In genomic region chr4:138938371-138938699, GRCh38 we compare ENCODE assay signal across 8 cellular contexts.
A peak's percentile ranks its signal among the peaks of the same experiment; 100 is the strongest.
DNase-seq lines count a peak whose midpoint lies in the region; ATAC-seq and TF ChIP-seq lines count a peak whose summit lies in the region.

No MANE protein-coding gene starts in this region.

- in situ Hi-C loops in GM13977 (cut with MboI; ENCODE audit: low pct_unique_long_range_greater_than_20kb, low sequenced_read_pairs, unreplicated experiment) = no loop called here

- peak; percentile 61 for TF ChIP-seq CTCF in A673 (conservative IDR thresholded peaks at IDR 0.05; ENCODE audit: low read depth, low read length)
- TF ChIP-seq CTCF in GM13977 (IDR thresholded peaks at IDR 0.05; ENCODE audit: extremely low read depth, insufficient read depth, missing control alignments) = peak; percentile 51
- TF ChIP-seq CTCF in OCI-LY3 (IDR thresholded peaks at IDR 0.05; ENCODE audit: low read depth, low read length) = peak; percentile 90
- TF ChIP-seq CTCF in neural cell (IDR thresholded peaks at IDR 0.05; ENCODE audit: poor library complexity, severe bottlenecking) = peak; percentile 77

- no TSS peak for BruUV-seq in A673 (replicated peaks; lab: Mats Ljungman, UMichigan)

- DNase-seq in A673 (ENCODE audit: low spot score) = peak; percentile 49
- peak; percentile 22 for DNase-seq in GM13977 (ENCODE audit: low spot score)
- DNase-seq in stimulated activated CD4-positive, alpha-beta T cell treated with anti-CD3 and anti-CD28 coated beads, Interleukin-4, amount 100 ng/mL, for 24 hours = no peak

- H3K9me2 ChIP-seq in neural cell (ENCODE audit: insufficient read depth, low read length) = no peaks in the 10 kb centered on the region

- H3K9ac ChIP-seq in OCI-LY3 (ENCODE audit: low read length) (0 out of 2 replicates have a peak overlapping the region, but pooled peaks have one; percentile 10), neural cell (ENCODE audit: low read length) (no peak overlapping the region)

- H4K20me1 ChIP-seq in OCI-LY3 (ENCODE audit: insufficient read depth, low read length) = no peaks in the 10 kb centered on the region
- no peaks in the 10 kb centered on the region for H4K20me1 ChIP-seq in neural cell (ENCODE audit: insufficient read depth)

- CTCF ChIA-PET in A673 (lab: Charles Lee) = interaction anchor here (0.6 to 1.1 kb wide), 5 partner anchors 18 to 360 kb away, joined by 3 to 9 read pairs (median 3); no protein-coding TSS in a partner anchor

- H3K9me3 ChIP-seq in A673 (ENCODE audit: low read depth, low read length, poor library complexity, severe bottlenecking) (no peaks in the 10 kb centered on the region), OCI-LY3 (ENCODE audit: insufficient read depth, low read length) (no peaks in the 10 kb centered on the region), neural cell (ENCODE audit: low read length) (no peaks in the 10 kb centered on the region)

- H3K4me3 ChIP-seq in A673 (ENCODE audit: low read depth, low read length, poor library complexity, severe bottlenecking) = no peak overlapping the region
- H3K4me3 ChIP-seq in OCI-LY3 (ENCODE audit: low read length) = peak overlapping the region; percentile 53
- H3K4me3 ChIP-seq in neural cell (ENCODE audit: low read length) = no peak overlapping the region

- no peaks in the 10 kb centered on the region for H3K36me3 ChIP-seq in A673 (ENCODE audit: insufficient read depth, low read length, poor library complexity, severe bottlenecking)
- no peaks in the 10 kb centered on the region for H3K36me3 ChIP-seq in OCI-LY3 (replicated peaks; ENCODE audit: low read depth, low read length)
- H3K36me3 ChIP-seq in neural cell (ENCODE audit: insufficient read depth, low read length) = no peaks in the 10 kb centered on the region

- H2AFZ ChIP-seq in OCI-LY3 (ENCODE audit: low read depth, low read length) (peak overlapping the region; percentile 60; the same call in 1 of the 2 replicates), neural cell (ENCODE audit: low read depth, low read length) (no peak overlapping the region)

- ATAC-seq in HG03442 (IDR thresholded peaks at IDR 0.05; ENCODE audit: unreplicated experiment) (peak; percentile 61), esophagus mucosa (peak; percentile 67), HG03342 (IDR thresholded peaks at IDR 0.05; ENCODE audit: unreplicated experiment) (no peak)

- H3K4me2 ChIP-seq in OCI-LY3 (ENCODE audit: low read length) = peak overlapping the region; percentile 63
- H3K4me2 ChIP-seq in neural cell (ENCODE audit: low read length) = no peak overlapping the region

- TF ChIP-seq RAD21 in neural cell (conservative IDR thresholded peaks at IDR 0.05) = peak; percentile 82

- no peaks in the 10 kb centered on the region for H3F3A ChIP-seq in neural cell (ENCODE audit: insufficient read depth, low read length, poor library complexity, severe bottlenecking)

- intact Hi-C loops in A673 (cut with micrococcal nuclease; ENCODE audit: unreplicated experiment) = no loop called here

- H3K27me3 ChIP-seq in A673 (replicated peaks; ENCODE audit: insufficient read depth, low read depth, low read length, poor library complexity) = no peaks in the 10 kb centered on the region
- H3K27me3 ChIP-seq in OCI-LY3 (ENCODE audit: low read depth, low read length) = 0 out of 2 replicates have a peak, but pooled peaks cover 2% of the 10 kb centered on the region
- no peaks in the 10 kb centered on the region for H3K27me3 ChIP-seq in neural cell (ENCODE audit: insufficient read depth, low read depth, low read length)

- POLR2A ChIA-PET in A673 (lab: Charles Lee; ENCODE audit: low non-redundant PET) = no interaction called here

- H3K27ac ChIP-seq in A673 (ENCODE audit: low read depth, low read length, poor library complexity, severe bottlenecking) (no peak overlapping the region), OCI-LY3 (ENCODE audit: low read length) (no peak overlapping the region), neural cell (ENCODE audit: low read length) (no peak overlapping the region)

- H3K79me2 ChIP-seq in OCI-LY3 (ENCODE audit: low read length) = no peaks in the 10 kb centered on the region
- H3K79me2 ChIP-seq in neural cell (replicated peaks; ENCODE audit: insufficient read depth, low read length) = no peaks in the 10 kb centered on the region

- H3K4me1 ChIP-seq in A673 (ENCODE audit: insufficient read depth, low read length, poor library complexity, severe bottlenecking) (no peaks in the 10 kb centered on the region), OCI-LY3 (ENCODE audit: low read length) (peaks cover 13% of the 10 kb centered on the region)

- no peak for TF ChIP-seq EP300 in neural cell (conservative IDR thresholded peaks at IDR 0.05; ENCODE audit: poor library complexity, severe bottlenecking)

TF ChIP-seq in neural cell, 6 proteins besides CTCF, POLR2A, EP300 and RAD21:
- TF ChIP-seq REST (IDR thresholded peaks at IDR 0.05; ENCODE audit: borderline replicate concordance) (no peak), MXI1 (conservative IDR thresholded peaks at IDR 0.05; ENCODE audit: poor library complexity, severe bottlenecking) (no peak), SMC3 (conservative IDR thresholded peaks at IDR 0.05; ENCODE audit: poor library complexity) (peak; percentile 76), TAF1 (IDR thresholded peaks at IDR 0.05; ENCODE audit: low read depth) (no peak)
TF ChIP-seq in neural cell: peak in this region for 1.
